In genomic region chr14:96178674-96179321, GRCh38 we compare ENCODE assay signal across 1 cellular context.
TF ChIP-seq lines count a peak whose summit lies in the region.

No MANE protein-coding gene starts in this region.

TF ChIP-seq in SK-N-SH, 30 proteins besides CTCF, POLR2A, EP300 and RAD21 (continued from another document):
- no peak for TF ChIP-seq REST (IDR thresholded peaks at IDR 0.05; ENCODE audit: low read depth, low read length)
- no peak for TF ChIP-seq ZBTB33 (IDR thresholded peaks at IDR 0.05; ENCODE audit: borderline replicate concordance, low read depth)
- TF ChIP-seq POLR2AphosphoS5 (IDR thresholded peaks at IDR 0.05; ENCODE audit: low read depth, low read length) = no peak
- TF ChIP-seq FOXJ3 (CRISPR knock-in tag; IDR thresholded peaks at IDR 0.05) = no peak
- no peak for TF ChIP-seq FOSL2 (IDR thresholded peaks at IDR 0.05; ENCODE audit: borderline replicate concordance, low read depth)
- TF ChIP-seq FOXM1 (IDR thresholded peaks at IDR 0.05; ENCODE audit: low read depth) = no peak
- no peak for TF ChIP-seq TCF12 (IDR thresholded peaks at IDR 0.05)
- no peak for TF ChIP-seq GATA2 (CRISPR knock-in tag; IDR thresholded peaks at IDR 0.05)
- TF ChIP-seq USF1 (IDR thresholded peaks at IDR 0.05; ENCODE audit: borderline replicate concordance, low read depth) = no peak
- TF ChIP-seq ELF1 (IDR thresholded peaks at IDR 0.05) = no peak
